9 cellular contexts compared by ENCODE assay signal in the genomic region with DNA sequence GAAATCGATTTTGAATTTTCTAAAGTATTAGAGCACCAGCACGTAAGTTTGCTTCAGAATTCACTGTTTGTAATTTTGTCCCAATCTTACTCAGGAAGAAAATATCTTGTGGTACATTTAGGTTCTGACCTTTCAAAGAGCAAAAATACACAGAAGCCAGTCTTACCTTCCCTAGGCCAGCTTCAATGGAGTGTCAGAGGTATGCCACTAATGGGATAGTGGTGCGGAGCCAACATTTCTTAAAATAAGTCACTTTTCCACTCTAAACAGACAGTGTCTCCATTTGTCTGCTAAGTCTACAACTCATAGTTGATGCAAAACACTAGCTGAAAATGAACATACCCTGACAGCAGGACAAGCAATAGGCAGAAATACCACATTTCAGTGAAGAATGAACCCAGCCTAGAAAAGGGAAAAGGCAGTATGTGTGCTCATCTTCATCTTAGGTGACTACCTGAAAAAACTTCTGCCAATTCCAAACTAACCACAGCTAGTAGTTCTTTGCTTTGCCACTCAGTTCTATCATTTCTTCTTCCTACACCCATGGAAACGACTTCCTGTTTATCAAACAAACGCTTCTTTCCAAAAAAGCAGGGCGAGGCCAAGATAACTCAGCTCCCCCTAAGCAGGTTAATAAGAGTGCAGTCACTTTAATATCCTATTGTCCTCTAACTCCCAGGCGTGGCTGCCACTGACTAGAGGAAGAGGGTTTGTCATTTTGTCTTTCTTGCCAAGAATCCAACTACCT.
A peak's percentile ranks its signal among the peaks of the same experiment; 100 is the strongest.
DNase-seq lines count a peak whose midpoint lies in the region; ATAC-seq, FAIRE-seq and TF ChIP-seq lines count a peak whose summit lies in the region.
"Had no signal": no experiment of that assay in that cellular context is flagged by ENCODE, and none has a peak within 500 bp of the region (broad histone marks: within the 10 kb centered on the region; RNA-seq: fewer than 3 reads in every experiment).

No MANE protein-coding gene starts in this region.

- peaks cover 45% of the 10 kb centered on the region for H3K4me1 ChIP-seq in psoas muscle
- H3K4me1 ChIP-seq: HAP-1 had no signal

- DNase-seq in GM12892 (ENCODE audit: insufficient read length) (no peak), OCI-M1 (lab: John Stamatoyannopoulos, UW) (peak; percentile 69), dermis blood vessel endothelial cell (peak; percentile 60), psoas muscle (no peak), HCEC 1CT (no peak), islet precursor cell (no peak), HuH-7.5 (ENCODE audit: low spot score) (no peak)

- no peaks in the 10 kb centered on the region for H3K27me3 ChIP-seq in psoas muscle (ENCODE audit: insufficient read depth in 3 of 3, low read length in 2 of 3)

- ATAC-seq in psoas muscle = peak in 3 of 4 donors; percentile 26 to 58 (median 52)
- no peak for ATAC-seq in HG02610 (IDR thresholded peaks at IDR 0.05; ENCODE audit: unreplicated experiment)

- no peak overlapping the region for H3K27ac ChIP-seq in psoas muscle

- peaks cover 0 to 8% of the 10 kb centered on the region in 2 donors for H3K36me3 ChIP-seq in psoas muscle (ENCODE audit: insufficient read depth in 1 of 2, low read depth in 1 of 2)
- H3K36me3 ChIP-seq: HAP-1 had no signal

- no peaks in the 10 kb centered on the region for H3K9me3 ChIP-seq in psoas muscle
- H3K9me3 ChIP-seq: HAP-1 had no signal

- intact Hi-C loops in psoas muscle (cut with DNase I) = no loop called here

- peak; percentile 89 for FAIRE-seq in GM12892 (lab: Jason Lieb, UNC)

- H3K4me3 ChIP-seq in psoas muscle = no peak overlapping the region
- H3K4me3 ChIP-seq: HAP-1 had no signal

- 64 to 69% (median 64%) methylated on average over 7 of the region's 7 CpGs for WGBS in psoas muscle, 3 donors

- TF ChIP-seq POLR2A in GM12892 (IDR thresholded peaks at IDR 0.05; ENCODE audit: low read depth, low read length) = no peak

- TF ChIP-seq CTCF in psoas muscle (IDR thresholded peaks at IDR 0.05) = no peak

Comparison
In these comparisons a context has a peak if more than half of its experiments do, and no peak if none do; other contexts are left out.
1. DNase-seq: peak in OCI-M1 (single experiment) and dermis blood vessel endothelial cell (single experiment); none in GM12892 (single experiment), psoas muscle (0 of 2), HCEC 1CT (single experiment), islet precursor cell (single experiment) and HuH-7.5 (single experiment).